ENCODE assay signal across 9 cellular contexts in the genomic region with DNA sequence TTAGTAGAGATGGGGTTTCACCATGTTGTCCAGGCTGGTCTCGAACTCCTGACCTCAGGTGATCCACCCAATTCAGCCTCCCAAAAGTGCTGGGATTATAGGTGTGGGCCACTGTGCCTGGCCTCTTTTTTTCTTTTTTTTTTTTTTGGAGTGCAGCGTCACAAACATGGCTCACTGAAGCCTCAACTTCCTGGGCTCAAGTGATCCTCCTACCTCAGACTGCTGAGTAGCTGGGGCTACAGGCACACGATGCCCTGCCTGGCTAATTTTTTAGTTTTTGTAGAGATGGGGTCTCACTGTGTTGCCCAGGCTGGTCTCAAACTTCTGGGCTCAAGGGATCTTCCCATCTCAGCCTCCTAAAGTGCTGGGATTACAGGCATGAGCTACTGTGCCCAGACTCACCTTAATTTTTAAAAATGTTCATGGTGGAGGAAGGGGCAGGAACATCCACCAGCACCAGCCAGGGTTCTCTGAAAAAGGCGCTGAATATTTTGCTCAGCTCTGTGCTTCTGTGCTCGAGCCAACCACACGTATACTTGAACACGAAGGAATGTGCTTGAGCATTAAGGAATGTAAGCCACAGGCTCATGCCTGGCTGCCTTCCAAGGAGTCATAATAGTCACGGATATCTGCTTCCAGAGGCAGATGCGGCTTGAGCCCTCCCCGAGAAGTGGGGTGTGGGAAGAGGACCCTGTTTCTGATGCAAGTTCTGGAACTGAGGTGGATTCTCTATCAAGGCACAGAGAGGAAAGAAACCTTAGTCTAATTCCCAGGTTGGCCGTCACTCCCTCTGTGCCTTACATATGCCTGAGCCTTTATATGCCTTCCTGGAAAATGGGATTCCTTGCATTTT.
DNase-seq lines count a peak whose midpoint lies in the region; ATAC-seq and TF ChIP-seq lines count a peak whose summit lies in the region.
"Had no signal": no experiment of that assay in that cellular context is flagged by ENCODE, and none has a peak within 500 bp of the region (broad histone marks: within the 10 kb centered on the region; RNA-seq: fewer than 3 reads in every experiment).

No MANE protein-coding gene starts in this region.

- no peak overlapping the region for H2AK9ac ChIP-seq in IMR-90 (replicated peaks; ENCODE audit: low read depth, low read length, poor library complexity)

- H2BK5ac ChIP-seq in IMR-90 (ENCODE audit: low read depth, low read length, poor library complexity, severe bottlenecking), result peak overlapping the region; percentile 83

- POLR2A ChIA-PET in IMR-90 (lab: Charles Lee; ENCODE audit: unreplicated experiment), result interaction anchor here (0.6 kb wide), 1 partner anchor 9 kb away, joined by 16 read pairs; no protein-coding TSS in a partner anchor

- H3K9me3 ChIP-seq in IMR-90 (ENCODE audit: control insufficient read depth, insufficient read depth, low read length), result peaks cover 2% of the 10 kb centered on the region; the same call in 1 of the 2 replicates
- H3K9me3 ChIP-seq in body of pancreas, result no peaks in the 10 kb centered on the region
- H3K9me3 ChIP-seq: Caco-2 had no signal

- dilution Hi-C loops in IMR-90 (cut with HindIII; ENCODE audit: low sequenced_read_pairs, unreplicated experiment), result no loop called here

- TF ChIP-seq POLR2A in IMR-90 (IDR thresholded peaks at IDR 0.05; ENCODE audit: low read depth, low read length), result no peak
- no peak for TF ChIP-seq POLR2A in body of pancreas (IDR thresholded peaks at IDR 0.05)

- H3K56ac ChIP-seq in IMR-90 (ENCODE audit: extremely low read depth, insufficient read depth, low read length), result peak overlapping the region; percentile 82

- H4K20me1 ChIP-seq in IMR-90 (ENCODE audit: insufficient read depth, low read length), result no peaks in the 10 kb centered on the region

- H4K91ac ChIP-seq in IMR-90 (ENCODE audit: insufficient read depth, low read depth, low read length), result peak overlapping the region; percentile 92

- H3K18ac ChIP-seq in IMR-90 (ENCODE audit: low read depth, low read length), result peak overlapping the region; percentile 46

- H3K4me2 ChIP-seq in IMR-90 (ENCODE audit: low read depth, low read length), result peak overlapping the region; percentile 44; the same call in 1 of the 2 replicates

- H3K4me1 ChIP-seq in IMR-90 (ENCODE audit: control insufficient read depth, insufficient read depth, low read length), result peaks cover 21% of the 10 kb centered on the region
- H3K4me1 ChIP-seq in body of pancreas, result no peaks in the 10 kb centered on the region
- H3K4me1 ChIP-seq: Caco-2 had no signal

- H3K36me3 ChIP-seq in IMR-90 (ENCODE audit: control insufficient read depth, insufficient read depth, low read length) (peaks cover 2% of the 10 kb centered on the region; the same call in 1 of the 2 replicates), body of pancreas (replicated peaks in 1 of 2; ENCODE audit: insufficient read depth in 1 of 2, low read depth in 2 of 2) (no peaks in the 10 kb centered on the region)

- peak; percentile 98 for DNase-seq in A172 (ENCODE audit: low spot score)
- peak; percentile 99 for DNase-seq in IMR-90
- peak; percentile 47 to 74 (median 56) for DNase-seq in body of pancreas
- peak; percentile 98 for DNase-seq in kidney tubule cell (ENCODE audit: low spot score)
- no peak for DNase-seq in stimulated activated CD4-positive, alpha-beta T cell treated with anti-CD3 and anti-CD28 coated beads, Interleukin-1b, Interleukin-23, amount 100 ng/mL, for 48 hours
- DNase-seq in stimulated activated CD8-positive, alpha-beta memory T cell treated with anti-CD3 and anti-CD28 coated beads, Interleukin-4, amount 100 ng/mL, for 48 hours, result no peak
- DNase-seq in NOMO-1 treated with dmso at 0.1 percent for 144 hours (lab: John Stamatoyannopoulos, UW; ENCODE audit: unreplicated experiment), result no peak
- DNase-seq: Caco-2 had no signal

- in situ Hi-C loops in IMR-90 (cut with MboI; ENCODE audit: low sequenced_read_pairs), result no loop called here

- H2AK5ac ChIP-seq in IMR-90 (ENCODE audit: low read depth, low read length), result peak overlapping the region; percentile 93

- intact Hi-C loops in IMR-90 (cut with micrococcal nuclease) (loop anchor here (5.0 kb wide), 1 partner anchor 254 kb away; no protein-coding TSS in a partner anchor), body of pancreas (cut with DNase I) (no loop called here)

- H2AFZ ChIP-seq in IMR-90 (replicated peaks; ENCODE audit: low read length, poor library complexity), result no peak overlapping the region

- H4K8ac ChIP-seq in IMR-90 (ENCODE audit: low read depth in 2 of 2, low read length in 2 of 2), result peak overlapping the region; percentile 58 to 89

- no peak for TF ChIP-seq CTCF in IMR-90 (conservative IDR thresholded peaks at IDR 0.05; ENCODE audit: low read depth, low read length)
- TF ChIP-seq CTCF in body of pancreas (IDR thresholded peaks at IDR 0.05), result no peak

- H3K9ac ChIP-seq in IMR-90 (ENCODE audit: low read depth, low read length), result peak overlapping the region; percentile 40; the same call in 1 of the 2 replicates

- H3K27ac ChIP-seq in IMR-90 (ENCODE audit: insufficient read depth, low read length), result peak overlapping the region; percentile 80
- H3K27ac ChIP-seq in body of pancreas, result no peak overlapping the region

- 0% methylated on average over 2 of the region's 11 CpGs; no CpG with 5 or more reads in 1 of the 2 experiments for WGBS in IMR-90 (ENCODE audit: extremely low coverage in 2 of 2, insufficient read length in 1 of 2), 2 experiments
- 54 to 57% methylated on average over 10 to 11 of the region's 11 CpGs for WGBS in body of pancreas, 2 donors

- BruUV-seq in IMR-90 (replicated peaks; lab: Mats Ljungman, UMichigan), result no TSS peak

- H2BK15ac ChIP-seq in IMR-90 (ENCODE audit: low read depth, low read length), result peak overlapping the region; percentile 88; the same call in 2 of the 3 replicates

- CTCF ChIA-PET in IMR-90 (lab: Yijun Ruan, JAX), result no interaction called here

- H4K5ac ChIP-seq in IMR-90 (ENCODE audit: low read depth, low read length), result peak overlapping the region; percentile 36

- peaks cover 18% of the 10 kb centered on the region; the same call in 1 of the 2 replicates for H3K9me1 ChIP-seq in IMR-90 (ENCODE audit: insufficient read depth, low read length)

- peak overlapping the region; percentile 84 for H2BK20ac ChIP-seq in IMR-90 (ENCODE audit: low read depth, low read length)

- H3K4me3 ChIP-seq in IMR-90 (ENCODE audit: insufficient read depth, low read depth, low read length), result no peak overlapping the region
- H3K4me3 ChIP-seq in body of pancreas, result no peak overlapping the region

- H3K79me1 ChIP-seq in IMR-90 (ENCODE audit: low read depth in 1 of 2, low read length in 2 of 2), result peaks cover 5 to 22% of the 10 kb centered on the region in 2 experiments; a peak in 3 of 4 replicates

- H2BK120ac ChIP-seq in IMR-90 (ENCODE audit: low read depth, low read length), result peak overlapping the region; percentile 85

- H3K23ac ChIP-seq in IMR-90 (ENCODE audit: low read depth, low read length), result peak overlapping the region; percentile 55; the same call in 1 of the 2 replicates

- ATAC-seq in IMR-90 (ENCODE audit: low read depth) (peak; percentile 82), body of pancreas (peak; percentile 59), HG03571 (IDR thresholded peaks at IDR 0.05; ENCODE audit: unreplicated experiment) (no peak)

- no peaks in the 10 kb centered on the region for H3K27me3 ChIP-seq in IMR-90 (ENCODE audit: control insufficient read depth, insufficient read depth, low read length)
- no peaks in the 10 kb centered on the region for H3K27me3 ChIP-seq in body of pancreas

- no peak for TF ChIP-seq RAD21 in IMR-90 (IDR thresholded peaks at IDR 0.05; ENCODE audit: low read length)

- peak overlapping the region; percentile 63 for H3K14ac ChIP-seq in IMR-90 (replicated peaks; ENCODE audit: low read depth, low read length)

- H3K4ac ChIP-seq in IMR-90 (ENCODE audit: low read depth, low read length), result peak overlapping the region; percentile 85

TF ChIP-seq in IMR-90, 13 proteins besides CTCF, POLR2A, EP300 and RAD21:
- TF ChIP-seq FOS (IDR thresholded peaks at IDR 0.05; ENCODE audit: low read depth, low read length) (no peak), CEBPB (IDR thresholded peaks at IDR 0.05; ENCODE audit: low read depth, low read length) (no peak), MXI1 (IDR thresholded peaks at IDR 0.05; ENCODE audit: borderline replicate concordance, low read depth, low read length) (no peak; the same call in 1 of the 2 replicates), RFX5 (IDR thresholded peaks at IDR 0.05; ENCODE audit: low read depth, low read length) (no peak), RCOR1 (IDR thresholded peaks at IDR 0.05; ENCODE audit: insufficient replicate concordance, low read length) (peak; percentile 80), MAZ (IDR thresholded peaks at IDR 0.05; ENCODE audit: borderline replicate concordance, low read depth, low read length) (peak; percentile 20; the same call in 1 of the 2 replicates), CHD1 (IDR thresholded peaks at IDR 0.05; ENCODE audit: low read depth, low read length) (no peak), SMC3 (IDR thresholded peaks at IDR 0.05; ENCODE audit: low read depth, low read length) (no peak), MAFK (IDR thresholded peaks at IDR 0.05; ENCODE audit: low read depth, low read length) (peak; percentile 19; the same call in 1 of the 2 replicates), BHLHE40 (IDR thresholded peaks at IDR 0.05; ENCODE audit: low read depth, low read length) (peak; percentile 92), NFE2L2 (IDR thresholded peaks at IDR 0.05; ENCODE audit: low read depth, low read length) (no peak)
- TF ChIP-seq, protein P1, sequence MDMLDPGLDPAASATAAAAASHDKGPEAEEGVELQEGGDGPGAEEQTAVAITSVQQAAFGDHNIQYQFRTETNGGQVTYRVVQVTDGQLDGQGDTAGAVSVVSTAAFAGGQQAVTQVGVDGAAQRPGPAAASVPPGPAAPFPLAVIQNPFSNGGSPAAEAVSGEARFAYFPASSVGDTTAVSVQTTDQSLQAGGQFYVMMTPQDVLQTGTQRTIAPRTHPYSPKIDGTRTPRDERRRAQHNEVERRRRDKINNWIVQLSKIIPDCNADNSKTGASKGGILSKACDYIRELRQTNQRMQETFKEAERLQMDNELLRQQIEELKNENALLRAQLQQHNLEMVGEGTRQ (IDR thresholded peaks at IDR 0.05; ENCODE audit: low read depth, low read length), result no peak
- TF ChIP-seq, protein P2, sequence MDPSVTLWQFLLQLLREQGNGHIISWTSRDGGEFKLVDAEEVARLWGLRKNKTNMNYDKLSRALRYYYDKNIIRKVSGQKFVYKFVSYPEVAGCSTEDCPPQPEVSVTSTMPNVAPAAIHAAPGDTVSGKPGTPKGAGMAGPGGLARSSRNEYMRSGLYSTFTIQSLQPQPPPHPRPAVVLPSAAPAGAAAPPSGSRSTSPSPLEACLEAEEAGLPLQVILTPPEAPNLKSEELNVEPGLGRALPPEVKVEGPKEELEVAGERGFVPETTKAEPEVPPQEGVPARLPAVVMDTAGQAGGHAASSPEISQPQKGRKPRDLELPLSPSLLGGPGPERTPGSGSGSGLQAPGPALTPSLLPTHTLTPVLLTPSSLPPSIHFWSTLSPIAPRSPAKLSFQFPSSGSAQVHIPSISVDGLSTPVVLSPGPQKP (IDR thresholded peaks at IDR 0.05; ENCODE audit: borderline replicate concordance, low read depth, low read length), result no peak

Comparison
In these comparisons a context has a peak if more than half of its experiments do, and no peak if none do; other contexts are left out.
1. DNase-seq: peak in A172 (single experiment), IMR-90 (single experiment), body of pancreas (4 of 4) and kidney tubule cell (single experiment); none in stimulated activated CD4-positive, alpha-beta T cell treated with anti-CD3 and anti-CD28 coated beads, Interleukin-1b, Interleukin-23, amount 100 ng/mL, for 48 hours (single experiment), stimulated activated CD8-positive, alpha-beta memory T cell treated with anti-CD3 and anti-CD28 coated beads, Interleukin-4, amount 100 ng/mL, for 48 hours (single experiment) and NOMO-1 treated with dmso at 0.1 percent for 144 hours (single experiment).